1 cellular context compared by ENCODE assay signal in genomic region chr4:48340905-48341775, GRCh38.
TF ChIP-seq lines count a peak whose summit lies in the region.

Gene SLAIN2, plus strand, starts transcription at chr4:48341529. Its CDS starts 211 bp downstream, at chr4:48341740.

TF ChIP-seq in GM12878, 131 proteins besides CTCF, POLR2A, EP300 and RAD21 (continued from another document):
- TF ChIP-seq RFX5 (IDR thresholded peaks at IDR 0.05; ENCODE audit: low read depth, low read length) (no peak), EGR1 (IDR thresholded peaks at IDR 0.05; ENCODE audit: borderline replicate concordance in 1 of 2, low read depth in 2 of 2, low read length in 2 of 2) (peak in 1 of 2 experiments; percentile 70; a peak in 1 of 3 replicates), YBX1 (IDR thresholded peaks at IDR 0.05) (no peak), SIX5 (IDR thresholded peaks at IDR 0.05; ENCODE audit: low read depth, low read length, severe bottlenecking) (no peak), PBX3 (IDR thresholded peaks at IDR 0.05; ENCODE audit: insufficient replicate concordance, low read depth, low read length) (no peak), NBN (IDR thresholded peaks at IDR 0.05) (peak; percentile 14; the same call in 1 of the 2 replicates), ATF3 (IDR thresholded peaks at IDR 0.05; ENCODE audit: borderline replicate concordance, extremely low read depth, low read depth, low read length) (no peak), CHD4 (IDR thresholded peaks at IDR 0.05) (no peak)
